Comparison of ENCODE assay signal across 9 cellular contexts in the genomic region with DNA sequence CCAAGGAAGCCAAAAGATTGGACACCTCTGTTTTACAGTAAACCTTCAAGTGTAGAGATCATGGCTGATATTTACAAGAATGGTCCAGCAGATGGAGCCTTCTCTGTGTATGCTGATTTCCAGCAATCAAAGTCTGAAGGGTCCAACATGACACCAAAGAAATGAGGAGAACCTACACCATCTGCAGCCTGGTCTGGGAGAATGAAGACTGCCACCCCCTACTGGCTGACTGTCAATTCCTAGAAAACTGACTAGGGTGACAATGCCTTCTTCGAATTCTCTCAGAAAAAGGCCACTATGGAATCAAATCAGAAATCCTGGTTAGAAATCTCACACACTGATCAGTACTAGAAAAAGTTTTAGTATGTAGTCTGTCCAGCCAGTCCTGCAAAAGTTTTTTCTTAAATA.
DNase-seq lines count a peak whose midpoint lies in the region; ATAC-seq and TF ChIP-seq lines count a peak whose summit lies in the region.
"Had no signal": no experiment of that assay in that cellular context is flagged by ENCODE, and none has a peak within 500 bp of the region (broad histone marks: within the 10 kb centered on the region; RNA-seq: fewer than 3 reads in every experiment).

No MANE protein-coding gene starts in this region.

- peak; percentile 59 for TF ChIP-seq CTCF in cardiac fibroblast (IDR thresholded peaks at IDR 0.05; ENCODE audit: low read depth, low read length)

- ATAC-seq in GM19467 (IDR thresholded peaks at IDR 0.05; ENCODE audit: unreplicated experiment) (peak; percentile 59), left lobe of liver (peak; percentile 98), GM18505 (IDR thresholded peaks at IDR 0.05; ENCODE audit: unreplicated experiment) (no peak), HG03196 (IDR thresholded peaks at IDR 0.05; ENCODE audit: unreplicated experiment) (no peak)

- TF ChIP-seq POLR2A in GM18505 (IDR thresholded peaks at IDR 0.05; ENCODE audit: borderline replicate concordance, extremely low read depth, insufficient read depth, insufficient read length) = no peak

- no peak overlapping the region for H3K4me3 ChIP-seq in cardiac fibroblast (replicated peaks in 1 of 2; ENCODE audit: low read depth in 2 of 2, low read length in 2 of 2)

- DNase-seq in COLO668 (lab: John Stamatoyannopoulos, UW; ENCODE audit: unreplicated experiment) (peak; percentile 25), NCI-H82 (lab: John Stamatoyannopoulos, UW) (peak; percentile 91), cardiac fibroblast (ENCODE audit: low read depth in 2 of 2) (peak; percentile 81), left lobe of liver (ENCODE audit: low spot score) (no peak), NCI-H774 (lab: John Stamatoyannopoulos, UW) (no peak)
- DNase-seq: naive B cell had no signal

Comparison
In these comparisons a context has a peak if more than half of its experiments do, and no peak if none do; other contexts are left out.
1. DNase-seq: peak in COLO668 (single experiment), NCI-H82 (single experiment) and cardiac fibroblast (2 of 2); none in left lobe of liver (single experiment) and NCI-H774 (single experiment).
2. ATAC-seq: peak in GM19467 (single experiment) and left lobe of liver (single experiment); none in GM18505 (single experiment) and HG03196 (single experiment).